In the genomic region with DNA sequence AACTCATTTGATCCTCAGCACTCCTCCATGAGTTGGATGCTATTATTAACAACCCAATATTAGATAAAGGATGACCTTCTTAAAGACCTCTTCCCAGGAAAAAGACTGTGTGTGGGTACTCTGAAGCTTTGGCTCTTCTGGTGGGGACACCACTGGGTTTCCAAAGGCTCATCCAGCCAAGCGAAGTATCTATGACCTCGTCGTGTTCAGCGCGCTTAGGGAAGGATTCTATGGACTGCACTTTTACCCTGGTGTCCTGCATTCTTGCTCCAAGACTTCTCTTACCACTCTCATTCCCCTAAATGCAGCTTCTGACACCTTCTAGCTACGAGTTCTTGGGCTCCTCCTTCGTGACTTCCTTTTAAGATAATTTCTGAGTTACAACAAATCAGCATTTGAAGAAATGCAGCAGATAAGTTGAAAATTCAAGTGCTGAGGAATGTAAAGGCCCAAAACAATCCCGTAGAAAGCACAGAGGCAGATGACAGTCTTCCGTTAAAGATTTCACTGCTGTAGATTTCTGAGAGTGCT, we compare ENCODE assay signal across 10 cellular contexts. TPM values are rescaled to one million over a fixed set of nuclear protein-coding genes. Genes with fewer than 3 reads are reported as not detected.
DNase-seq lines count a peak whose midpoint lies in the region; ATAC-seq, FAIRE-seq and TF ChIP-seq lines count a peak whose summit lies in the region.
"Had no signal": no experiment of that assay in that cellular context is flagged by ENCODE, and none has a peak within 500 bp of the region (broad histone marks: within the 10 kb centered on the region; RNA-seq: fewer than 3 reads in every experiment).

No MANE protein-coding gene starts in this region.

- CTCF ChIA-PET in HepG2 (lab: Yijun Ruan, JAX; ENCODE audit: low intra/inter-chr PET ratio, low total read pairs), result no interaction called here

- H3K79me2 ChIP-seq in HepG2 (ENCODE audit: insufficient read depth, low read length), result peaks cover 57% of the 10 kb centered on the region

- TF ChIP-seq CTCF in HepG2 (CRISPR knock-in tag; IDR thresholded peaks at IDR 0.05), result no peak

- TF ChIP-seq EP300 in HepG2 (IDR thresholded peaks at IDR 0.05; ENCODE audit: low read depth in 2 of 2, low read length in 2 of 2) (no peak), HepG2 (CRISPR knock-in tag; IDR thresholded peaks at IDR 0.05; ENCODE audit: borderline replicate concordance) (no peak)

- H3K4me1 ChIP-seq in HAP-1 (peaks cover 18% of the 10 kb centered on the region), HepG2 (ENCODE audit: insufficient read depth, low read length) (peaks cover 64% of the 10 kb centered on the region)

- peak overlapping the region; percentile 91 for H3K9ac ChIP-seq in HepG2 (ENCODE audit: insufficient read depth, low read depth, low read length)

- H3K9me3 ChIP-seq in HAP-1 (no peaks in the 10 kb centered on the region), HepG2 (ENCODE audit: low read length) (no peaks in the 10 kb centered on the region)

- H3K4me2 ChIP-seq in HepG2 (ENCODE audit: low read depth, low read length), result peak overlapping the region; percentile 90

- H4K20me1 ChIP-seq in HepG2 (ENCODE audit: insufficient read depth, low read length), result no peaks in the 10 kb centered on the region

- H3K36me3 ChIP-seq in HAP-1 (replicated peaks), result no peaks in the 10 kb centered on the region
- H3K36me3 ChIP-seq in HepG2 (replicated peaks in 1 of 2; ENCODE audit: control insufficient read depth in 1 of 2, insufficient read depth in 2 of 2, low read length in 2 of 2), result peaks cover 0 to 9% of the 10 kb centered on the region in 2 experiments; a peak in 2 of 5 replicates

- peak in 1 of 2 experiments; percentile 74; a peak in 3 of 4 replicates for TF ChIP-seq POLR2A in HepG2 (IDR thresholded peaks at IDR 0.05; ENCODE audit: insufficient read depth in 1 of 2, low read depth in 2 of 2, low read length in 2 of 2)

- WGBS in HepG2 (ENCODE audit: low lambda C conversion rate), result 32% methylated on average over 9 of the region's 9 CpGs

- BruUV-seq in HepG2 (replicated peaks; lab: Mats Ljungman, UMichigan), result TSS peak; percentile 98

- POLR2A ChIA-PET in HepG2 (lab: Yijun Ruan, JAX), result interaction anchor here (0.7 to 9.4 kb wide), 44 partner anchors 8 to 824 kb away, joined by 3 to 733 read pairs (median 6); no protein-coding TSS in a partner anchor

- in situ Hi-C loops in HAP-1 (cut with MboI; ENCODE audit: low sequenced_read_pairs) (no loop called here), HepG2 (cut with HindIII; ENCODE audit: extremely low pct_ligation_motif_present, low pct_unique_long_range_greater_than_20kb) (no loop called here)

- no peak for TF ChIP-seq RAD21 in HepG2 (CRISPR knock-in tag; IDR thresholded peaks at IDR 0.05)

- H3K4me3 ChIP-seq in HAP-1 (peak overlapping the region; percentile 32; the same call in 1 of the 2 replicates), HepG2 (replicated peaks in 1 of 3; ENCODE audit: insufficient read depth in 1 of 3, low read depth in 2 of 3, low read length in 3 of 3) (peak overlapping the region; percentile 15 to 60 (median 20); a peak in 5 of 6 replicates), skin epidermis (peak overlapping the region in 2 of 7 experiments; percentile 35 to 43)

- no peaks in the 10 kb centered on the region for H3K27me3 ChIP-seq in HAP-1 (ENCODE audit: low read depth)
- no peaks in the 10 kb centered on the region; a peak in 2 of 5 replicates for H3K27me3 ChIP-seq in HepG2 (ENCODE audit: control insufficient read depth in 1 of 2, insufficient read depth in 2 of 2, low read length in 2 of 2)

- FAIRE-seq in HepG2 (lab: Jason Lieb, UNC), result no peak
- no peak for FAIRE-seq in frontal cortex (lab: Jason Lieb, UNC)

- intact Hi-C loops in HepG2 (cut with micrococcal nuclease; ENCODE audit: unreplicated experiment), result loop anchor here (1.0 to 5.0 kb wide), 6 partner anchors 20 to 529 kb away; no protein-coding TSS in a partner anchor

- H2AFZ ChIP-seq in HepG2 (ENCODE audit: low read length), result no peak overlapping the region

- DNase-seq in HAP-1 (ENCODE audit: low spot score in 2 of 2) (no peak), caudate nucleus (lab: John Stamatoyannopoulos, UW) (peak in 1 of 61 donors; percentile 6), HepG2 (ENCODE audit: low spot score) (peak; percentile 53), frontal cortex (ENCODE audit: low spot score in 2 of 2) (no peak), NCI-H526 (lab: John Stamatoyannopoulos, UW) (no peak)
- DNase-seq in activated effector memory CD4-positive, alpha-beta T cell treated with anti-CD3 and anti-CD28 coated beads, Interleukin-2, amount 50 U/mL, for 16 hours, result no peak
- no peak for DNase-seq in central memory CD4-positive, alpha-beta T cell
- DNase-seq: NCI-H1105 treated with DMSO at 0.1 percent for 48 hours had no signal

- H3K27ac ChIP-seq in caudate nucleus (ENCODE audit: low read depth, low read length) (peak overlapping the region; percentile 84), HepG2 (ENCODE audit: extremely low read length, insufficient read depth, low read length) (peak overlapping the region; percentile 100), skin epidermis (peak overlapping the region in 20 of 21 experiments; percentile 69 to 91 (median 81))

- peak; percentile 28 for ATAC-seq in HepG2

TF ChIP-seq in HepG2, 621 proteins besides CTCF, POLR2A, EP300 and RAD21 (continues in another document):
- TF ChIP-seq, protein P1, sequence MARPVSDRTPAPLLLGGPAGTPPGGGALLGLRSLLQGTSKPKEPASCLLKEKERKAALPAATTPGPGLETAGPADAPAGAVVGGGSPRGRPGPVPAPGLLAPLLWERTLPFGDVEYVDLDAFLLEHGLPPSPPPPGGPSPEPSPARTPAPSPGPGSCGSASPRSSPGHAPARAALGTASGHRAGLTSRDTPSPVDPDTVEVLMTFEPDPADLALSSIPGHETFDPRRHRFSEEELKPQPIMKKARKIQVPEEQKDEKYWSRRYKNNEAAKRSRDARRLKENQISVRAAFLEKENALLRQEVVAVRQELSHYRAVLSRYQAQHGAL (CRISPR knock-in tag; IDR thresholded peaks at IDR 0.05; ENCODE audit: not compliant biosample characterization), result peak; percentile 36
- TF ChIP-seq ELF4 (CRISPR knock-in tag; IDR thresholded peaks at IDR 0.05; ENCODE audit: borderline replicate concordance), result no peak
- no peak for TF ChIP-seq ZNF317 (CRISPR knock-in tag; IDR thresholded peaks at IDR 0.05)
- peak; percentile 55; the same call in 1 of the 2 replicates for TF ChIP-seq ZNF44 (CRISPR knock-in tag; IDR thresholded peaks at IDR 0.05)
- TF ChIP-seq CBFB (CRISPR knock-in tag; IDR thresholded peaks at IDR 0.05), result no peak
- peak; percentile 36; the same call in 1 of the 2 replicates for TF ChIP-seq DMTF1 (CRISPR knock-in tag; IDR thresholded peaks at IDR 0.05)
- TF ChIP-seq, protein P2, sequence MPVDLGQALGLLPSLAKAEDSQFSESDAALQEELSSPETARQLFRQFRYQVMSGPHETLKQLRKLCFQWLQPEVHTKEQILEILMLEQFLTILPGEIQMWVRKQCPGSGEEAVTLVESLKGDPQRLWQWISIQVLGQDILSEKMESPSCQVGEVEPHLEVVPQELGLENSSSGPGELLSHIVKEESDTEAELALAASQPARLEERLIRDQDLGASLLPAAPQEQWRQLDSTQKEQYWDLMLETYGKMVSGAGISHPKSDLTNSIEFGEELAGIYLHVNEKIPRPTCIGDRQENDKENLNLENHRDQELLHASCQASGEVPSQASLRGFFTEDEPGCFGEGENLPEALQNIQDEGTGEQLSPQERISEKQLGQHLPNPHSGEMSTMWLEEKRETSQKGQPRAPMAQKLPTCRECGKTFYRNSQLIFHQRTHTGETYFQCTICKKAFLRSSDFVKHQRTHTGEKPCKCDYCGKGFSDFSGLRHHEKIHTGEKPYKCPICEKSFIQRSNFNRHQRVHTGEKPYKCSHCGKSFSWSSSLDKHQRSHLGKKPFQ (CRISPR knock-in tag; IDR thresholded peaks at IDR 0.05; ENCODE audit: insufficient replicate concordance), result peak; percentile 13

RNA-seq across cellular contexts. Expression of gene HNMT, which starts 0.7 kb away (rescaled TPM):
- total RNA-seq in HepG2 (2016; rRNA removed; fragmentation: Illumina TruSeq; extraction: Trizol), result 309 and 372 TPM in 2 replicates
- 103 and 116 TPM in 2 replicates for total RNA-seq in HepG2 (2016; cell fraction: cytosol; rRNA removed; fragmentation: Illumina TruSeq; extraction: Trizol; ENCODE audit: low read depth)
- total RNA-seq in HepG2 (2016; cell fraction: insoluble cytoplasmic fraction; rRNA removed; fragmentation: Illumina TruSeq; extraction: Trizol), result 312 and 373 TPM in 2 replicates
- 157 and 177 TPM in 2 replicates for total RNA-seq in HepG2 (2016; cell fraction: membrane; rRNA removed; fragmentation: Illumina TruSeq; extraction: Trizol)
- 234 and 240 TPM in 2 replicates for total RNA-seq in HepG2 (2016; cell fraction: nucleus; rRNA removed; fragmentation: Illumina TruSeq; extraction: Trizol)
- 259 and 279 TPM in 2 replicates for polyA plus RNA-seq in HepG2 (2011; rRNA removed)
- polyA plus RNA-seq in HepG2 (2011; cell fraction: cytosol; rRNA removed), result 170 and 271 TPM in 2 replicates
- polyA plus RNA-seq in HepG2 (2011; cell fraction: nucleus; rRNA removed), result 129 and 171 TPM in 2 replicates
- polyA plus RNA-seq in HepG2 (2012), result 561 and 648 TPM in 2 replicates
- polyA plus RNA-seq in HepG2 (2016; cell fraction: cytosol; fragmentation: Illumina TruSeq; extraction: Trizol; ENCODE audit: low read depth), result 80.3 and 85.6 TPM in 2 replicates
- 297 and 326 TPM in 2 replicates for polyA plus RNA-seq in HepG2 (2016; cell fraction: insoluble cytoplasmic fraction; fragmentation: Illumina TruSeq; extraction: Trizol; ENCODE audit: low read depth)
- polyA plus RNA-seq in HepG2 (2016; cell fraction: membrane; fragmentation: Illumina TruSeq; extraction: Trizol; ENCODE audit: low read depth), result 111 and 113 TPM in 2 replicates
- 221 and 224 TPM in 2 replicates for polyA plus RNA-seq in HepG2 (2016; cell fraction: nucleus; fragmentation: Illumina TruSeq; extraction: Trizol; ENCODE audit: insufficient read depth, low read depth)
- 14.7 and 77.3 TPM in 2 replicates for polyA minus RNA-seq in HepG2 (2011; rRNA and poly(A)+ RNA removed; ENCODE audit: low replicate concordance)
- 111 and 128 TPM in 2 replicates for polyA minus RNA-seq in HepG2 (2011; cell fraction: cytosol; rRNA and poly(A)+ RNA removed)
- polyA minus RNA-seq in HepG2 (2011; cell fraction: nucleus; rRNA and poly(A)+ RNA removed), result 529 and 697 TPM in 2 replicates
- 64.0 TPM for total RNA-seq in frontal cortex
- total RNA-seq: T-helper 1 cell treated with Interleukin-12 subunit alpha and Interleukin-12 subunit beta and Interleukin-4 antibody, amounts not matched to agents 30 ng/mL and 1 ng/mL, for 36 hours had no signal
